Comparison of ENCODE assay signal across 8 cellular contexts in genomic region chr13:32838985-32839384, GRCh38.
A peak's percentile ranks its signal among the peaks of the same experiment; 100 is the strongest.
DNase-seq lines count a peak whose midpoint lies in the region; ATAC-seq and TF ChIP-seq lines count a peak whose summit lies in the region.

No MANE protein-coding gene starts in this region.

- H3K4me1 Mint-ChIP-seq in activated B cell treated with CpG ODN at 0.5 μM for 24 hours, result peaks cover 30% of the 10 kb centered on the region
- H3K4me1 Mint-ChIP-seq in osteocyte (ENCODE audit: unreplicated experiment), result peaks cover 24% of the 10 kb centered on the region

- no peak for TF ChIP-seq CTCF in activated B cell treated with CpG ODN at 0.5 μM for 24 hours (IDR thresholded peaks at IDR 0.05)
- TF ChIP-seq CTCF in osteocyte (IDR thresholded peaks at IDR 0.05), result no peak

- H3K36me3 Mint-ChIP-seq in activated B cell treated with CpG ODN at 0.5 μM for 24 hours (ENCODE audit: low read depth) (no peaks in the 10 kb centered on the region), osteocyte (ENCODE audit: unreplicated experiment) (peaks cover under 1% of the 10 kb centered on the region)

- ATAC-seq in GM19328 (IDR thresholded peaks at IDR 0.05; ENCODE audit: unreplicated experiment), result peak; percentile 72
- ATAC-seq in HG03469 (IDR thresholded peaks at IDR 0.05; ENCODE audit: unreplicated experiment), result peak; percentile 62
- ATAC-seq in activated B cell treated with CpG ODN at 0.5 μM for 24 hours (ENCODE audit: low read depth), result peak; percentile 45
- no peak for ATAC-seq in HG03095 (IDR thresholded peaks at IDR 0.05; ENCODE audit: unreplicated experiment)

- DNase-seq in DMS153 (lab: John Stamatoyannopoulos, UW), result peak; percentile 97
- no peak for DNase-seq in activated B cell treated with CpG ODN at 0.5 μM for 24 hours
- DNase-seq in osteocyte (ENCODE audit: extremely low spot score, unreplicated experiment), result no peak
- DNase-seq in stimulated activated CD4-positive, alpha-beta T cell treated with anti-CD3 and anti-CD28 coated beads, Interleukin-1b, Interleukin-23, amount 100 ng/mL, for 48 hours, result no peak
- no peak for DNase-seq in stimulated activated CD4-positive, alpha-beta T cell treated with anti-CD3 and anti-CD28 coated beads, Interleukin-4, amount 100 ng/mL, for 1 hour

- H3K9me3 Mint-ChIP-seq in activated B cell treated with CpG ODN at 0.5 μM for 24 hours, result peaks cover 6% of the 10 kb centered on the region
- H3K9me3 Mint-ChIP-seq in osteocyte (ENCODE audit: unreplicated experiment), result peaks cover 12% of the 10 kb centered on the region

- no peaks in the 10 kb centered on the region for H3K27me3 Mint-ChIP-seq in activated B cell treated with CpG ODN at 0.5 μM for 24 hours
- H3K27me3 Mint-ChIP-seq in osteocyte (ENCODE audit: unreplicated experiment), result peaks cover under 1% of the 10 kb centered on the region

- POLR2A ChIA-PET in activated B cell treated with CpG ODN at 0.5 μM for 24 hours (lab: Charles Lee), result no interaction called here

- peak overlapping the region; percentile 11 for H3K4me3 Mint-ChIP-seq in activated B cell treated with CpG ODN at 0.5 μM for 24 hours
- no peak overlapping the region for H3K4me3 Mint-ChIP-seq in osteocyte (ENCODE audit: unreplicated experiment)

- CTCF ChIA-PET in activated B cell treated with CpG ODN at 0.5 μM for 24 hours (lab: Charles Lee), result no interaction called here

- intact Hi-C loops in activated B cell treated with CpG ODN at 0.5 μM for 24 hours (cut with micrococcal nuclease), result no loop called here

- H3K27ac Mint-ChIP-seq in activated B cell treated with CpG ODN at 0.5 μM for 24 hours, result peak overlapping the region; percentile 35
- peak overlapping the region; percentile 85 for H3K27ac Mint-ChIP-seq in osteocyte (ENCODE audit: unreplicated experiment)
